Comparison of ENCODE assay signal across 1 cellular context in genomic region chr20:52290602-52291001, GRCh38.
TF ChIP-seq lines count a peak whose summit lies in the region.

No MANE protein-coding gene starts in this region.

TF ChIP-seq in K562, 482 proteins besides CTCF, POLR2A, EP300 and RAD21 (continued from another document):
- TF ChIP-seq ZBTB49 (CRISPR knock-in tag; IDR thresholded peaks at IDR 0.05; ENCODE audit: borderline replicate concordance) (no peak), TRIM24 (IDR thresholded peaks at IDR 0.05) (peak in 1 of 2 experiments; percentile 31; a peak in 1 of 4 replicates), BRD4 (IDR thresholded peaks at IDR 0.05) (0 out of 2 replicates have a peak, but pooled peaks have one; percentile 33), ZNF175 (CRISPR knock-in tag; IDR thresholded peaks at IDR 0.05; ENCODE audit: low read depth) (0 out of 2 replicates have a peak, but pooled peaks have one; percentile 29)
